In genomic region chr11:89612111-89612510, GRCh38 we compare ENCODE assay signal across 21 cellular contexts.
"Had no signal": no experiment of that assay in that cellular context is flagged by ENCODE, and none has a peak within 500 bp of the region (broad histone marks: within the 10 kb centered on the region; RNA-seq: fewer than 3 reads in every experiment).

No MANE protein-coding gene starts in this region.

- H3K9me3 Mint-ChIP-seq: activated naive CD4-positive, alpha-beta T cell treated with anti-CD3 and anti-CD28 coated beads, Interleukin-2, amount 10 ng/mL, durations not matched to agents 7 days and 5 days; activated T-helper 2 cell treated with anti-CD3 and anti-CD28 coated beads, Interferon-gamma antibody, Interleukin-2, Interleukin-4, amounts not matched to agents 10 μg/mL and 5 μg/mL and 100 μg/mL, durations not matched to agents 14 hours and 24 hours and 36 hours; endodermal cell had no signal

- H3K27me3 Mint-ChIP-seq: activated naive CD4-positive, alpha-beta T cell treated with anti-CD3 and anti-CD28 coated beads, Interleukin-2, amount 10 ng/mL, durations not matched to agents 7 days and 5 days; natural killer cell treated with Interleukin-12 subunit alpha and Interleukin-12 subunit beta and Interleukin-15 and Interleukin-18, amount 100 ng/mL, for 72 hours had no signal

- H3K27me3 ChIP-seq: ascending aorta, breast epithelium, dorsolateral prefrontal cortex, left lung, right atrium auricular region, tibial nerve, vagina had no signal

- H3K4me3 Mint-ChIP-seq: activated naive CD4-positive, alpha-beta T cell treated with anti-CD3 and anti-CD28 coated beads, Interleukin-2, amount 10 ng/mL, durations not matched to agents 7 days and 5 days; endodermal cell; natural killer cell treated with Interleukin-12 subunit alpha and Interleukin-12 subunit beta and Interleukin-15 and Interleukin-18, amount 100 ng/mL, for 72 hours had no signal

- H3K4me3 ChIP-seq: ascending aorta, left lung, right atrium auricular region, skin epidermis, tibial nerve, vagina had no signal

- H3K9me3 ChIP-seq: ascending aorta, breast epithelium, left lung, right atrium auricular region, tibial nerve, vagina had no signal

- H3K36me3 ChIP-seq: ascending aorta, breast epithelium, left lung, right atrium auricular region, tibial nerve, vagina had no signal

- H3K4me1 ChIP-seq: breast epithelium, left lung, right atrium auricular region, vagina had no signal

- H3K27ac ChIP-seq: ascending aorta, breast epithelium, dorsolateral prefrontal cortex, left lung, right atrium auricular region, skin epidermis, tibial nerve, vagina, VCaP had no signal

- H3K27ac Mint-ChIP-seq: activated naive CD4-positive, alpha-beta T cell treated with anti-CD3 and anti-CD28 coated beads, Interleukin-2, amount 10 ng/mL, durations not matched to agents 7 days and 5 days; activated T-helper 2 cell treated with anti-CD3 and anti-CD28 coated beads, Interferon-gamma antibody, Interleukin-2, Interleukin-4, amounts not matched to agents 10 μg/mL and 5 μg/mL and 100 μg/mL, durations not matched to agents 14 hours and 24 hours and 36 hours; endodermal cell; natural killer cell treated with Interleukin-12 subunit alpha and Interleukin-12 subunit beta and Interleukin-15 and Interleukin-18, amount 100 ng/mL, for 72 hours had no signal

- DNase-seq: activated CD4-positive, alpha-beta T cell treated with anti-CD3 and anti-CD28 coated beads for 1 hour; activated CD4-positive, alpha-beta T cell treated with anti-CD3 and anti-CD28 coated beads, Interleukin-2, amount 50 U/mL, for 4 hours; activated naive CD4-positive, alpha-beta T cell treated with anti-CD3 and anti-CD28 coated beads, Interleukin-2, amount 10 ng/mL, durations not matched to agents 7 days and 5 days; dorsolateral prefrontal cortex; endodermal cell; islet precursor cell; left lung; mesendoderm; posterior cingulate gyrus; stimulated activated CD4-positive, alpha-beta T cell treated with anti-CD3 and anti-CD28 coated beads, Interleukin-4, amount 100 ng/mL, for 24 hours; stimulated activated naive CD4-positive, alpha-beta T cell; T-helper 9 cell had no signal

- ATAC-seq: left lung; natural killer cell treated with Interleukin-12 subunit alpha and Interleukin-12 subunit beta and Interleukin-15 and Interleukin-18, amount 100 ng/mL, for 72 hours had no signal
